In the genomic region with DNA sequence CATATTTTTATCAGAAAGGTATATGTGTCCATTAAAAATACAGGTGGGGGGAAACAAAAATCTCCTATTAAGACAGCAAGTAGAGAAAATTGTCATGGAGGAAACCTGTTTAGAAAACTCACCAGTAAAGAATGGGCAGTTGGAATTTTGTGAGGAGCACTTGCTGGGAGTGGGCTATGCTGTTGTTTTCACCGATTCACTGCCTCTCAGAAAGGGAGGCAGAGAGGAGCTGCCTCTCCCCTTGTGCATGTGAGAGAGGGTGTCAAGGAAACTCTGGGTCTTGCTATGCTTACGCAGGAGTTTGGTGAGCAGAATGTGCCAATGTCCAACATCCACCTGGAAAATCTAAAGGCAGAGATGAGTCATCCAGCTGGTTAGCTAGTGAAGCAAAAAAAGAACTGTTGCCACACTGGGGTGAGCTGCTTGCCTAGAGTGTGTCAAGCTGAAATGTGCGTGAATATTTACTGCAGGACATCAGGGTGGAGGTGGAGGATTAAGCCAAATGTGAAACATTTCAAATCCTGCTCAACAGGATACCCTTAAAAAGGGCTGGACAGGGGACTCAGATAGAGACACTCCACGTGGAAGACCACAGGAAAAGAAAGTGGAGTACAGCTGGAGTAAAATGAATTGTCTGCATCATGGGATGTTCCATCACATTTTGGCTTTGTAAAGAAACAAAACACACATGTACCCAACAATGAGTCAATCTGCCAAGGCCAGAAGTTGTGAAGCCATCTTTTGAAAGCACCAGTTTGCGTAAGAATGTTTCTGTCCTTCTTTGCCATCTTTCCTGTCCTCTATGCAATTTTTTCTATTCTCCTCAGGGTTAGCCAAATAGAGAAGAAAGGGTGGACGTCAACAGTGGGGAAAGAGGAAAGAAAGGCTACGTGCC, we compare ENCODE assay signal across 18 cellular contexts.
DNase-seq lines count a peak whose midpoint lies in the region; ATAC-seq and TF ChIP-seq lines count a peak whose summit lies in the region.
"Had no signal": no experiment of that assay in that cellular context is flagged by ENCODE, and none has a peak within 500 bp of the region (broad histone marks: within the 10 kb centered on the region; RNA-seq: fewer than 3 reads in every experiment).

No MANE protein-coding gene starts in this region.

- H3K79me2 ChIP-seq in fibroblast of lung (ENCODE audit: control insufficient read depth, insufficient read depth, low read length) = no peaks in the 10 kb centered on the region

- no peak overlapping the region for H3K4me2 ChIP-seq in fibroblast of lung (ENCODE audit: extremely low read depth, insufficient read depth, low read length)

- no peaks in the 10 kb centered on the region for H3K36me3 ChIP-seq in fibroblast of lung (ENCODE audit: control insufficient read depth, insufficient read depth, low read length)
- H3K36me3 ChIP-seq: upper lobe of right lung had no signal

- no peak overlapping the region for H2AFZ ChIP-seq in fibroblast of lung (ENCODE audit: low read length)

- DNase-seq in NCI-H2196 (lab: John Stamatoyannopoulos, UW; ENCODE audit: unreplicated experiment) (peak; percentile 48), NCI-H2196 treated with DMSO at 0.1 percent for 48 hours (lab: John Stamatoyannopoulos, UW; ENCODE audit: unreplicated experiment) (no peak), SW480 (ENCODE audit: low spot score) (peak; percentile 12), fibroblast of lung (ENCODE audit: low read depth in 2 of 2) (peak; percentile 53 to 78), renal cortical epithelial cell (ENCODE audit: low read depth) (peak; percentile 95)
- DNase-seq: 8988T; activated CD8-positive, alpha-beta memory T cell treated with anti-CD3 and anti-CD28 coated beads, Interleukin-2, amount 50 U/mL, for 4 hours; activated naive CD4-positive, alpha-beta T cell treated with anti-CD3 and anti-CD28 coated beads, Interleukin-2, amount 10 ng/mL, durations not matched to agents 7 days and 5 days; MM.1S; stimulated activated naive CD4-positive, alpha-beta T cell; SW 1271; upper lobe of right lung had no signal

- ATAC-seq in GM18873 (IDR thresholded peaks at IDR 0.05; ENCODE audit: low FRiP score, unreplicated experiment) (no peak), GM21447 (IDR thresholded peaks at IDR 0.05; ENCODE audit: unreplicated experiment) (no peak), HG03196 (IDR thresholded peaks at IDR 0.05; ENCODE audit: unreplicated experiment) (no peak)
- ATAC-seq: activated CD4-positive, CD25-positive, alpha-beta regulatory T cell treated with anti-CD3 and anti-CD28 coated beads, Interleukin-2, amount 50 U/mL, for 24 hours; upper lobe of right lung had no signal

- H3K27ac ChIP-seq in fibroblast of lung (ENCODE audit: insufficient read depth, low read length) = no peak overlapping the region
- H3K27ac ChIP-seq: skin epidermis, upper lobe of right lung had no signal

- TF ChIP-seq CTCF in fibroblast of lung (conservative IDR thresholded peaks at IDR 0.05 in 1 of 2, IDR thresholded peaks at IDR 0.05 in 1 of 2; ENCODE audit: low read depth in 1 of 2, low read length in 2 of 2) = no peak

- no peaks in the 10 kb centered on the region for H3K4me1 ChIP-seq in fibroblast of lung (ENCODE audit: control insufficient read depth, extremely low read depth, insufficient read depth, low read length)
- H3K4me1 ChIP-seq: upper lobe of right lung had no signal

- no peaks in the 10 kb centered on the region for H3K27me3 ChIP-seq in fibroblast of lung (ENCODE audit: control insufficient read depth, insufficient read depth, low read length)
- H3K27me3 ChIP-seq: upper lobe of right lung had no signal

- no peaks in the 10 kb centered on the region for H4K20me1 ChIP-seq in fibroblast of lung (ENCODE audit: control insufficient read depth, extremely low read depth, insufficient read depth, low read length)

- H3K9me3 ChIP-seq in fibroblast of lung (ENCODE audit: control insufficient read depth, insufficient read depth, low read depth, low read length) = no peaks in the 10 kb centered on the region
- H3K9me3 ChIP-seq: upper lobe of right lung had no signal

- no peak overlapping the region for H3K9ac ChIP-seq in fibroblast of lung (ENCODE audit: insufficient read depth, low read length)

- H3K4me3 ChIP-seq in fibroblast of lung (replicated peaks in 1 of 4; ENCODE audit: control extremely low read depth in 1 of 4, insufficient read depth in 1 of 4, low read depth in 3 of 4, low read length in 4 of 4) = no peak overlapping the region
- H3K4me3 ChIP-seq: lung, skin epidermis, upper lobe of right lung had no signal
